ENCODE assay signal across 1 cellular context in genomic region chr2:231545105-231545902, GRCh38.
TF ChIP-seq lines count a peak whose summit lies in the region.

No MANE protein-coding gene starts in this region.

TF ChIP-seq in GM12878, 131 proteins besides CTCF, POLR2A, EP300 and RAD21 (continued from another document and continues in another):
- TF ChIP-seq PKNOX1 (IDR thresholded peaks at IDR 0.05) (peak; percentile 89), HDAC2 (IDR thresholded peaks at IDR 0.05) (no peak), RFX5 (IDR thresholded peaks at IDR 0.05; ENCODE audit: low read depth, low read length) (no peak), NR2F1 (conservative IDR thresholded peaks at IDR 0.05) (peak; percentile 99), MLLT1 (IDR thresholded peaks at IDR 0.05) (peak; percentile 99), ZNF217 (IDR thresholded peaks at IDR 0.05) (peak; percentile 24; the same call in 1 of the 2 replicates), CUX1 (IDR thresholded peaks at IDR 0.05; ENCODE audit: insufficient replicate concordance, low read depth, low read length) (peak; percentile 60), POLR2AphosphoS5 (IDR thresholded peaks at IDR 0.05; ENCODE audit: low read length) (peak; percentile 79), IRF5 (IDR thresholded peaks at IDR 0.05; ENCODE audit: borderline replicate concordance) (peak; percentile 60; the same call in 1 of the 2 replicates), EED (IDR thresholded peaks at IDR 0.05; ENCODE audit: low read depth) (peak; percentile 99), KLF5 (IDR thresholded peaks at IDR 0.05; ENCODE audit: partially characterized antibody) (peak; percentile 77), NFIC (IDR thresholded peaks at IDR 0.05; ENCODE audit: low read depth, low read length) (peak; percentile 99), TCF7 (IDR thresholded peaks at IDR 0.05; ENCODE audit: borderline replicate concordance) (peak; percentile 35; the same call in 1 of the 2 replicates), BCL11A (IDR thresholded peaks at IDR 0.05; ENCODE audit: low read depth, low read length) (peak; percentile 98), ZNF592 (IDR thresholded peaks at IDR 0.05) (no peak), RCOR1 (conservative IDR thresholded peaks at IDR 0.05; ENCODE audit: low read depth, low read length) (peak; percentile 88), SPI1 (IDR thresholded peaks at IDR 0.05; ENCODE audit: borderline replicate concordance, insufficient read depth, low read depth, low read length) (peak; percentile 94), NR2C1 (IDR thresholded peaks at IDR 0.05) (peak; percentile 67), SRF (IDR thresholded peaks at IDR 0.05; ENCODE audit: low read depth in 2 of 2, low read length in 2 of 2) (peak in 1 of 2 experiments; percentile 45; a peak in 1 of 4 replicates), HDGF (IDR thresholded peaks at IDR 0.05) (peak; percentile 68; the same call in 1 of the 2 replicates), MXI1 (IDR thresholded peaks at IDR 0.05; ENCODE audit: low read depth, low read length) (peak; percentile 72), ZNF687 (IDR thresholded peaks at IDR 0.05) (peak; percentile 95), RB1 (IDR thresholded peaks at IDR 0.05; ENCODE audit: borderline replicate concordance) (peak; percentile 51; the same call in 1 of the 2 replicates), ZZZ3 (IDR thresholded peaks at IDR 0.05; ENCODE audit: control insufficient read depth, insufficient read length, low read depth) (no peak), NR2C2 (IDR thresholded peaks at IDR 0.05; ENCODE audit: borderline replicate concordance, control insufficient read depth, insufficient read length, low read depth) (no peak), JUNB (IDR thresholded peaks at IDR 0.05) (peak; percentile 90), EGR1 (IDR thresholded peaks at IDR 0.05; ENCODE audit: borderline replicate concordance in 1 of 2, low read depth in 2 of 2, low read length in 2 of 2) (peak in 1 of 2 experiments; percentile 42; a peak in 2 of 3 replicates), ZNF207 (IDR thresholded peaks at IDR 0.05; ENCODE audit: borderline replicate concordance) (peak; percentile 50; the same call in 1 of the 2 replicates), RUNX3 (IDR thresholded peaks at IDR 0.05; ENCODE audit: low read length) (peak; percentile 100), ESRRA (IDR thresholded peaks at IDR 0.05; ENCODE audit: low read length) (no peak), CREB1 (IDR thresholded peaks at IDR 0.05; ENCODE audit: low read depth) (peak; percentile 76; the same call in 1 of the 2 replicates), BMI1 (IDR thresholded peaks at IDR 0.05; ENCODE audit: borderline replicate concordance) (peak; percentile 74), CBFB (IDR thresholded peaks at IDR 0.05; ENCODE audit: low read depth) (peak; percentile 100), E4F1 (IDR thresholded peaks at IDR 0.05; ENCODE audit: borderline replicate concordance, partially characterized antibody) (no peak), ZSCAN29 (IDR thresholded peaks at IDR 0.05) (no peak), HCFC1 (IDR thresholded peaks at IDR 0.05; ENCODE audit: low read length) (no peak), PML (IDR thresholded peaks at IDR 0.05; ENCODE audit: low read length) (peak; percentile 91), MYB (IDR thresholded peaks at IDR 0.05; ENCODE audit: borderline replicate concordance, low read depth, low read length) (peak; percentile 96), NFYA (IDR thresholded peaks at IDR 0.05; ENCODE audit: borderline replicate concordance, low read depth, low read length) (no peak)
